ENCODE assay signal across 33 cellular contexts in genomic region chr1:215643592-215644321, GRCh38.
"Had no signal": no experiment of that assay in that cellular context is flagged by ENCODE, and none has a peak within 500 bp of the region (broad histone marks: within the 10 kb centered on the region; RNA-seq: fewer than 3 reads in every experiment).

No MANE protein-coding gene starts in this region.

- H3K4me1 Mint-ChIP-seq: activated CD4-positive, alpha-beta memory T cell treated with anti-CD3 and anti-CD28 coated beads, Interleukin-2, amount 10 ng/mL, durations not matched to agents 7 days and 5 days; activated CD8-positive, alpha-beta memory T cell treated with anti-CD3 and anti-CD28 coated beads, Interleukin-2, amount 10 ng/mL, durations not matched to agents 7 days and 5 days; activated naive CD8-positive, alpha-beta T cell treated with anti-CD3 and anti-CD28 coated beads for 36 hours; central memory CD8-positive, alpha-beta T cell had no signal

- H3K4me3 ChIP-seq: cardiac muscle cell, SJCRH30, SK-N-MC had no signal

- H3K4me1 ChIP-seq: SJCRH30 had no signal

- ATAC-seq: activated CD8-positive, alpha-beta memory T cell treated with anti-CD3 and anti-CD28 coated beads, Interleukin-2, amount 10 ng/mL, durations not matched to agents 7 days and 5 days had no signal

- H3K27ac Mint-ChIP-seq: activated CD4-positive, alpha-beta memory T cell treated with anti-CD3 and anti-CD28 coated beads, Interleukin-2, amount 10 ng/mL, durations not matched to agents 7 days and 5 days; activated CD8-positive, alpha-beta memory T cell treated with anti-CD3 and anti-CD28 coated beads, Interleukin-2, amount 10 ng/mL, durations not matched to agents 7 days and 5 days; activated naive CD8-positive, alpha-beta T cell treated with anti-CD3 and anti-CD28 coated beads for 36 hours had no signal

- H3K9me3 Mint-ChIP-seq: activated CD4-positive, alpha-beta memory T cell treated with anti-CD3 and anti-CD28 coated beads, Interleukin-2, amount 10 ng/mL, durations not matched to agents 7 days and 5 days; activated naive CD8-positive, alpha-beta T cell treated with anti-CD3 and anti-CD28 coated beads for 36 hours had no signal

- H3K4me3 Mint-ChIP-seq: activated CD4-positive, alpha-beta memory T cell treated with anti-CD3 and anti-CD28 coated beads, Interleukin-2, amount 10 ng/mL, durations not matched to agents 7 days and 5 days; activated CD8-positive, alpha-beta memory T cell treated with anti-CD3 and anti-CD28 coated beads, Interleukin-2, amount 10 ng/mL, durations not matched to agents 7 days and 5 days; activated naive CD8-positive, alpha-beta T cell treated with anti-CD3 and anti-CD28 coated beads for 36 hours; central memory CD8-positive, alpha-beta T cell had no signal

- H3K27me3 ChIP-seq: cardiac muscle cell, SJCRH30 had no signal

- H3K27me3 Mint-ChIP-seq: activated CD4-positive, alpha-beta memory T cell treated with anti-CD3 and anti-CD28 coated beads, Interleukin-2, amount 10 ng/mL, durations not matched to agents 7 days and 5 days; activated CD8-positive, alpha-beta memory T cell treated with anti-CD3 and anti-CD28 coated beads, Interleukin-2, amount 10 ng/mL, durations not matched to agents 7 days and 5 days; activated naive CD8-positive, alpha-beta T cell treated with anti-CD3 and anti-CD28 coated beads for 36 hours; central memory CD8-positive, alpha-beta T cell had no signal

- H3K9me3 ChIP-seq: SJCRH30 had no signal

- H3K27ac ChIP-seq: cardiac muscle cell, SJCRH30, SK-N-MC, WERI-Rb-1 had no signal

- H3K36me3 Mint-ChIP-seq: activated CD8-positive, alpha-beta memory T cell treated with anti-CD3 and anti-CD28 coated beads, Interleukin-2, amount 10 ng/mL, durations not matched to agents 7 days and 5 days; activated naive CD8-positive, alpha-beta T cell treated with anti-CD3 and anti-CD28 coated beads for 36 hours had no signal

- H3K36me3 ChIP-seq: cardiac muscle cell, SJCRH30, WERI-Rb-1 had no signal

- DNase-seq: activated CD4-positive, alpha-beta memory T cell treated with anti-CD3 and anti-CD28 coated beads, Interleukin-2, amount 10 ng/mL, durations not matched to agents 7 days and 5 days; activated CD4-positive, alpha-beta T cell treated with anti-CD3 and anti-CD28 coated beads for 1 hour; activated CD4-positive, alpha-beta T cell treated with anti-CD3 and anti-CD28 coated beads for 48 hours; activated CD4-positive, CD25-positive, alpha-beta regulatory T cell; activated CD8-positive, alpha-beta memory T cell treated with anti-CD3 and anti-CD28 coated beads for 24 hours; activated CD8-positive, alpha-beta memory T cell treated with anti-CD3 and anti-CD28 coated beads, Interleukin-2, amount 10 ng/mL, durations not matched to agents 7 days and 5 days; activated CD8-positive, alpha-beta memory T cell treated with anti-CD3 and anti-CD28 coated beads, Interleukin-2, amount 50 U/mL, for 48 hours; activated effector memory CD4-positive, alpha-beta T cell treated with anti-CD3 and anti-CD28 coated beads, Interleukin-2, amount 50 U/mL, for 16 hours; activated naive CD4-positive, alpha-beta T cell; activated naive CD4-positive, alpha-beta T cell treated with anti-CD3 and anti-CD28 coated beads, Interleukin-2, amount 50 U/mL, for 16 hours; activated naive CD8-positive, alpha-beta T cell treated with anti-CD3 and anti-CD28 coated beads for 36 hours; activated T-cell treated with anti-CD3 and anti-CD28 coated beads, Interleukin-2, amount 50 U/mL, for 48 hours; amniotic stem cell; aorta; Kasumi-1; KG1; MM.1S; MV-4-11; NCI-H1092; NCI-H146; NCI-H187; NCI-H2029 treated with DMSO at 0.1 percent for 48 hours; NCI-H2171 treated with DMSO at 0.1 percent for 48 hours; NCI-H2227 treated with DMSO at 0.1 percent for 48 hours; NCI-H446; NCI-H524 treated with DMSO at 0.1 percent for 48 hours; SHP77; SJCRH30; T1000; WERI-Rb-1 had no signal
